In the genomic region with DNA sequence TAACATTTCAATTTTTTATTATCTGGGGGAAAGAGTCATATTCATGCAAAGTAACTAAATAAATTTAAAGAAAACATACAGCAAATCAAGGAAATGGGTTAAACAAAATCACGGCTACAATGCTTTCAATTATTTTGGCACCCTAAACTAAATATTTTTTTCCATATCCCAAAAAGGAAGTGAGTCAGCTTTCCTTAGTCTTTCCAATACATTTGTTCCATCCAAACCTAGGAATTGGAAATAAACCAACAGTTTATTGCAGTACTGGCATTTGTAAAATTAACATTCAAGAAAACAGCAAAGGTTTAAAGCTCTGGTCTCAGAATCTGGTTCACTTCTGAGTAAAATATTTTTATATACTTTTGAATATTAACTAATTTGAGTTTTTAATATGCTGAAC, we compare ENCODE assay signal across 24 cellular contexts.
A peak's percentile ranks its signal among the peaks of the same experiment; 100 is the strongest.
DNase-seq lines count a peak whose midpoint lies in the region; TF ChIP-seq lines count a peak whose summit lies in the region.
"Had no signal": no experiment of that assay in that cellular context is flagged by ENCODE, and none has a peak within 500 bp of the region (broad histone marks: within the 10 kb centered on the region; RNA-seq: fewer than 3 reads in every experiment).

No MANE protein-coding gene starts in this region.

- no peak for TF ChIP-seq CTCF in cardiac fibroblast (IDR thresholded peaks at IDR 0.05; ENCODE audit: low read depth, low read length)

- DNase-seq in EH (ENCODE audit: low read depth) (peak; percentile 61), M059J (ENCODE audit: low read depth) (peak; percentile 34), cardiac fibroblast (ENCODE audit: low read depth in 2 of 2) (peak; percentile 27 to 73), lung microvascular endothelial cell (ENCODE audit: low read depth in 2 of 2) (peak; percentile 65 to 86), NCI-H748 (lab: John Stamatoyannopoulos, UW; ENCODE audit: unreplicated experiment) (no peak), NCI-H2171 treated with DMSO at 0.1 percent for 48 hours (lab: John Stamatoyannopoulos, UW) (no peak)
- DNase-seq in activated naive CD4-positive, alpha-beta T cell treated with Interleukin-2 at 50 U/mL for 16 hours: no peak
- no peak for DNase-seq in activated CD4-positive, CD25-positive, alpha-beta regulatory T cell treated with anti-CD3 and anti-CD28 coated beads, Interleukin-2, amount 50 U/mL, for 72 hours
- DNase-seq: activated CD4-positive, alpha-beta T cell treated with anti-CD3 and anti-CD28 coated beads, Interleukin-2, amount 10 ng/mL, durations not matched to agents 7 days and 5 days; activated CD8-positive, alpha-beta memory T cell treated with anti-CD3 and anti-CD28 coated beads, Interleukin-2, amount 10 ng/mL, durations not matched to agents 7 days and 5 days; anterior cingulate cortex; CD4-positive, alpha-beta memory T cell; DMS 273 treated with DMSO at 0.1 percent for 48 hours; GOT3; KBM-7; lower lobe of right lung; MV-4-11; NCI-H1694; NCI-H69; stimulated activated CD8-positive, alpha-beta memory T cell treated with anti-CD3 and anti-CD28 coated beads, Interleukin-4, amount 100 ng/mL, for 48 hours; stomach; T-helper 9 cell; transverse colon; WERI-Rb-1 had no signal

- H3K4me3 ChIP-seq in cardiac fibroblast (replicated peaks in 1 of 2; ENCODE audit: low read depth in 2 of 2, low read length in 2 of 2): no peak overlapping the region
- H3K4me3 ChIP-seq: lower lobe of right lung, stomach, transverse colon had no signal

Comparison
In these comparisons a context has a peak if more than half of its experiments do, and no peak if none do; other contexts are left out.
1. DNase-seq: peak in EH (single experiment), M059J (single experiment), cardiac fibroblast (2 of 2) and lung microvascular endothelial cell (2 of 2); none in activated naive CD4-positive, alpha-beta T cell treated with Interleukin-2 at 50 U/mL for 16 hours (single experiment), NCI-H748 (single experiment), activated CD4-positive, CD25-positive, alpha-beta regulatory T cell treated with anti-CD3 and anti-CD28 coated beads, Interleukin-2, amount 50 U/mL, for 72 hours (single experiment) and NCI-H2171 treated with DMSO at 0.1 percent for 48 hours (single experiment).